In genomic region chr7:152030561-152030960, GRCh38 we compare ENCODE assay signal across 1 cellular context.
A peak's percentile ranks its signal among the peaks of the same experiment; 100 is the strongest.
TF ChIP-seq lines count a peak whose summit lies in the region.

No MANE protein-coding gene starts in this region.

TF ChIP-seq in K562, 482 proteins besides CTCF, POLR2A, EP300 and RAD21 (continued from another document):
- TF ChIP-seq ATF3 (IDR thresholded peaks at IDR 0.05) (no peak), ATF3 (CRISPR knock-in tag; conservative IDR thresholded peaks at IDR 0.05) (no peak)
- TF ChIP-seq, protein P1, sequence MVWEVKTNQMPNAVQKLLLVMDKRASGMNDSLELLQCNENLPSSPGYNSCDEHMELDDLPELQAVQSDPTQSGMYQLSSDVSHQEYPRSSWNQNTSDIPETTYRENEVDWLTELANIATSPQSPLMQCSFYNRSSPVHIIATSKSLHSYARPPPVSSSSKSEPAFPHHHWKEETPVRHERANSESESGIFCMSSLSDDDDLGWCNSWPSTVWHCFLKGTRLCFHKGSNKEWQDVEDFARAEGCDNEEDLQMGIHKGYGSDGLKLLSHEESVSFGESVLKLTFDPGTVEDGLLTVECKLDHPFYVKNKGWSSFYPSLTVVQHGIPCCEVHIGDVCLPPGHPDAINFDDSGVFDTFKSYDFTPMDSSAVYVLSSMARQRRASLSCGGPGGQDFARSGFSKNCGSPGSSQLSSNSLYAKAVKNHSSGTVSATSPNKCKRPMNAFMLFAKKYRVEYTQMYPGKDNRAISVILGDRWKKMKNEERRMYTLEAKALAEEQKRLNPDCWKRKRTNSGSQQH (CRISPR knock-in tag; IDR thresholded peaks at IDR 0.05): peak; percentile 68; the same call in 1 of the 2 replicates
